In genomic region chr6:37101991-37102298, GRCh38 we compare ENCODE assay signal across 8 cellular contexts.
DNase-seq lines count a peak whose midpoint lies in the region; FAIRE-seq and TF ChIP-seq lines count a peak whose summit lies in the region.

No MANE protein-coding gene starts in this region.

- no peaks in the 10 kb centered on the region for H3K79me2 ChIP-seq in smooth muscle cell (ENCODE audit: low read depth)

- peak overlapping the region; percentile 47 for H3K27ac Mint-ChIP-seq in activated CD4-positive, alpha-beta memory T cell treated with anti-CD3 and anti-CD28 coated beads, Interleukin-2, amount 10 ng/mL, durations not matched to agents 7 days and 5 days

- H3K36me3 Mint-ChIP-seq in activated CD4-positive, alpha-beta memory T cell treated with anti-CD3 and anti-CD28 coated beads, Interleukin-2, amount 10 ng/mL, durations not matched to agents 7 days and 5 days (ENCODE audit: low read depth), result no peaks in the 10 kb centered on the region

- H3K27me3 ChIP-seq in iPS-15b (ENCODE audit: control insufficient read depth, insufficient read depth, low read length), result no peaks in the 10 kb centered on the region
- no peaks in the 10 kb centered on the region for H3K27me3 ChIP-seq in smooth muscle cell (ENCODE audit: low read depth)

- H3K9me3 ChIP-seq in HEK293 (ENCODE audit: control insufficient read depth, insufficient read depth, low read depth, low read length), result no peaks in the 10 kb centered on the region
- H3K9me3 ChIP-seq in iPS-15b (ENCODE audit: control insufficient read depth, insufficient read depth, low read length), result no peaks in the 10 kb centered on the region
- H3K9me3 ChIP-seq in smooth muscle cell (replicated peaks; ENCODE audit: low read depth), result no peaks in the 10 kb centered on the region

- 49% methylated on average over 5 of the region's 5 CpGs for WGBS in smooth muscle cell (ENCODE audit: low lambda C conversion rate)

- H3K4me1 ChIP-seq in HEK293 (ENCODE audit: control insufficient read depth, insufficient read depth, low read length), result peaks cover 26% of the 10 kb centered on the region
- H3K4me1 ChIP-seq in iPS-15b (ENCODE audit: control insufficient read depth, insufficient read depth, low read length), result peaks cover 27% of the 10 kb centered on the region
- H3K4me1 ChIP-seq in smooth muscle cell (ENCODE audit: low read depth), result peaks cover 17% of the 10 kb centered on the region

- DNase-seq in activated CD4-positive, alpha-beta memory T cell treated with anti-CD3 and anti-CD28 coated beads, Interleukin-2, amount 10 ng/mL, durations not matched to agents 7 days and 5 days, result no peak
- no peak for DNase-seq in smooth muscle cell (lab: John Stamatoyannopoulos, UW; ENCODE audit: unreplicated experiment)
- no peak for DNase-seq in putamen (ENCODE audit: low spot score)
- DNase-seq in medulla oblongata (ENCODE audit: extremely low spot score), result no peak
- no peak for DNase-seq in HTR-8/SVneo (ENCODE audit: insufficient read length, low spot score)
- no peak for DNase-seq in GM10248 (ENCODE audit: extremely low spot score)

- POLR2A ChIA-PET in HEK293 (lab: Yijun Ruan, JAX) (interaction anchor here (0.7 to 2.8 kb wide), 16 partner anchors 9 to 155 kb away, joined by 3 to 51 read pairs (median 6); partner anchors contain the start of genes MTCH1, PIM1 and TBC1D22B), GM10248 (lab: Yijun Ruan, JAX) (no interaction called here)
- POLR2A ChIA-PET in activated CD4-positive, alpha-beta memory T cell treated with anti-CD3 and anti-CD28 coated beads, Interleukin-2, amount 10 ng/mL, durations not matched to agents 7 days and 5 days (lab: Charles Lee), result interaction anchor here (0.8 to 2.7 kb wide), 10 partner anchors 9 to 116 kb away, joined by 3 to 36 read pairs (median 4); partner anchors contain the start of genes MTCH1 and PIM1

- H3K4me3 Mint-ChIP-seq in activated CD4-positive, alpha-beta memory T cell treated with anti-CD3 and anti-CD28 coated beads, Interleukin-2, amount 10 ng/mL, durations not matched to agents 7 days and 5 days, result peak overlapping the region; percentile 19

- H3K27ac ChIP-seq in HEK293 (ENCODE audit: extremely low read depth, low read depth, low read length) (peak overlapping the region; percentile 79; the same call in 1 of the 2 replicates), smooth muscle cell (ENCODE audit: low read depth) (peak overlapping the region; percentile 91)

- peak overlapping the region; percentile 5 for H2AFZ ChIP-seq in smooth muscle cell (ENCODE audit: low read depth)

- H3K4me3 ChIP-seq in HEK293 (ENCODE audit: low read depth, low read length) (no peak overlapping the region), iPS-15b (ENCODE audit: low read depth, low read length) (peak overlapping the region; percentile 58), smooth muscle cell (peak overlapping the region; percentile 43)

- no peaks in the 10 kb centered on the region for H4K20me1 ChIP-seq in smooth muscle cell (ENCODE audit: low read depth)

- H3K9ac ChIP-seq in iPS-15b (ENCODE audit: low read depth, low read length), result peak overlapping the region; percentile 2
- H3K9ac ChIP-seq in smooth muscle cell (ENCODE audit: low read depth), result peak overlapping the region; percentile 91

- CTCF ChIA-PET in HEK293 (lab: Yijun Ruan, JAX), result interaction anchor here (0.7 to 2.4 kb wide), 14 partner anchors 12 to 157 kb away, joined by 3 to 14 read pairs (median 3); partner anchors contain the start of gene PIM1
- CTCF ChIA-PET in activated CD4-positive, alpha-beta memory T cell treated with anti-CD3 and anti-CD28 coated beads, Interleukin-2, amount 10 ng/mL, durations not matched to agents 7 days and 5 days (lab: Charles Lee), result interaction anchor here (1.0 to 2.0 kb wide), 9 partner anchors 28 to 331 kb away, joined by 3 to 7 read pairs (median 3); partner anchors contain the start of genes CMTR1 and PIM1
- CTCF ChIA-PET in GM10248 (lab: Yijun Ruan, JAX), result interaction anchor here (0.7 to 2.6 kb wide), 7 partner anchors 9 to 109 kb away, joined by 3 to 14 read pairs (median 4); no protein-coding TSS in a partner anchor

- H3K4me2 ChIP-seq in smooth muscle cell, result peak overlapping the region; percentile 84

- FAIRE-seq in HTR-8/SVneo (lab: Jason Lieb, UNC), result no peak

- H3F3A ChIP-seq in smooth muscle cell (ENCODE audit: low read depth), result peaks cover 21% of the 10 kb centered on the region

- H3K36me3 ChIP-seq in HEK293 (ENCODE audit: control insufficient read depth in 2 of 2, insufficient read depth in 1 of 2, low read length in 2 of 2) (no peaks in the 10 kb centered on the region), iPS-15b (ENCODE audit: control insufficient read depth, insufficient read depth, low read length) (no peaks in the 10 kb centered on the region), smooth muscle cell (ENCODE audit: low read depth) (no peaks in the 10 kb centered on the region)

- H3K9me3 Mint-ChIP-seq in activated CD4-positive, alpha-beta memory T cell treated with anti-CD3 and anti-CD28 coated beads, Interleukin-2, amount 10 ng/mL, durations not matched to agents 7 days and 5 days, result no peaks in the 10 kb centered on the region

- TF ChIP-seq CTCF in HEK293 (tag by site-specific recombination; IDR thresholded peaks at IDR 0.05), result no peak
- TF ChIP-seq CTCF in smooth muscle cell (IDR thresholded peaks at IDR 0.05; ENCODE audit: borderline replicate concordance, insufficient read depth, poor library complexity, severe bottlenecking), result no peak
- no peak for TF ChIP-seq CTCF in GM10248 (IDR thresholded peaks at IDR 0.05; ENCODE audit: control extremely low read depth, extremely low read depth, low read depth, missing control alignments)

- no peaks in the 10 kb centered on the region for H3K27me3 Mint-ChIP-seq in activated CD4-positive, alpha-beta memory T cell treated with anti-CD3 and anti-CD28 coated beads, Interleukin-2, amount 10 ng/mL, durations not matched to agents 7 days and 5 days

- peaks cover 48% of the 10 kb centered on the region for H3K4me1 Mint-ChIP-seq in activated CD4-positive, alpha-beta memory T cell treated with anti-CD3 and anti-CD28 coated beads, Interleukin-2, amount 10 ng/mL, durations not matched to agents 7 days and 5 days

TF ChIP-seq in HEK293, 187 proteins besides CTCF, POLR2A, EP300 and RAD21 (continues in another document):
- TF ChIP-seq EGR2 (tag by site-specific recombination; IDR thresholded peaks at IDR 0.05; ENCODE audit: low read depth) (no peak), ZBTB26 (tag by site-specific recombination; optimal IDR thresholded peaks at IDR 0.05) (no peak), FEZF1 (tag by site-specific recombination; IDR thresholded peaks at IDR 0.05) (no peak), PBX3 (CRISPR knock-in tag; IDR thresholded peaks at IDR 0.05) (peak; percentile 3; the same call in 1 of the 2 replicates), ZNF366 (tag by site-specific recombination; conservative IDR thresholded peaks at IDR 0.05) (0 out of 2 replicates have a peak, but pooled peaks have one; percentile 9), PRDM10 (tag by site-specific recombination; IDR thresholded peaks at IDR 0.05) (no peak), ZNF549 (tag by site-specific recombination; IDR thresholded peaks at IDR 0.05) (no peak), ZNF335 (tag by site-specific recombination; conservative IDR thresholded peaks at IDR 0.05) (peak; percentile 21; the same call in 1 of the 2 replicates), ZNF426 (tag by site-specific recombination; IDR thresholded peaks at IDR 0.05) (no peak), ZFHX2 (tag by site-specific recombination; conservative IDR thresholded peaks at IDR 0.05) (0 out of 2 replicates have a peak, but pooled peaks have one; percentile 5)
